ENCODE assay signal across 20 cellular contexts in the genomic region with DNA sequence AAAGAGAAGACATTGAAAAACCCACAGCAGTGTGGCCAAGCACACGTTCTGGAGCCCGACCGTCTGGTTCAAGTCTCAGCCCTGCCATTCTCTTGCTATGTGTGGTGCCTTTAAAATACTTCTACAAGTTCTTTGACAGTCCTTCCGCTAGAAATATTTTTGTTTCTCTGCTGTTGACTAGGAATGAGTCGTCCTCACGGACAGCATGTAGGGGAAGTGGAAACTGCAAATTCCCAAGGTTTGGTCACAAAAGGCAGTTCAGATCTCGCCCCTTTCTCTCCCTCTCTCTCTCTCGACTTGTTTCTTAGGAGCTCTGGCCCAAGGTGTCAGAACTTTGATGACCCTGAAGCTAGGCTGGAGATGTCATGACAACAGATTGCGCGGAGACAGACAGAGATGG.
DNase-seq lines count a peak whose midpoint lies in the region; ATAC-seq, FAIRE-seq and TF ChIP-seq lines count a peak whose summit lies in the region.
"Had no signal": no experiment of that assay in that cellular context is flagged by ENCODE, and none has a peak within 500 bp of the region (broad histone marks: within the 10 kb centered on the region; RNA-seq: fewer than 3 reads in every experiment).

No MANE protein-coding gene starts in this region.

- H3K27ac Mint-ChIP-seq in astrocyte (ENCODE audit: unreplicated experiment) (peak overlapping the region; percentile 67), WTC11 (no peak overlapping the region)
- H3K27ac Mint-ChIP-seq in activated naive CD4-positive, alpha-beta T cell treated with anti-CD3 and anti-CD28 coated beads, Interleukin-2, amount 10 ng/mL, durations not matched to agents 7 days and 5 days = no peak overlapping the region
- H3K27ac Mint-ChIP-seq: CD4-positive, alpha-beta memory T cell had no signal

- no peak overlapping the region for H2AFZ ChIP-seq in DND-41 (ENCODE audit: low read depth, low read length)
- no peak overlapping the region for H2AFZ ChIP-seq in astrocyte (ENCODE audit: low read depth, low read length)

- no peak overlapping the region for H3K4me3 Mint-ChIP-seq in astrocyte (ENCODE audit: unreplicated experiment)
- H3K4me3 Mint-ChIP-seq in activated naive CD4-positive, alpha-beta T cell treated with anti-CD3 and anti-CD28 coated beads, Interleukin-2, amount 10 ng/mL, durations not matched to agents 7 days and 5 days = no peak overlapping the region
- no peak overlapping the region for H3K4me3 Mint-ChIP-seq in WTC11
- H3K4me3 Mint-ChIP-seq: CD4-positive, alpha-beta memory T cell had no signal

- H3K79me2 ChIP-seq in DND-41 (ENCODE audit: insufficient read depth, low read length) (no peaks in the 10 kb centered on the region), astrocyte (ENCODE audit: insufficient read depth, low read length) (no peaks in the 10 kb centered on the region)

- 85 to 87% methylated on average over 7 to 8 of the region's 10 CpGs for WGBS in mesodermal cell (ENCODE audit: insufficient coverage in 2 of 2), 2 experiments

- H3K4me3 ChIP-seq in DND-41 (ENCODE audit: low read depth in 1 of 2, low read length in 2 of 2) = no peak overlapping the region
- H3K4me3 ChIP-seq in astrocyte (ENCODE audit: insufficient read depth, low read depth, low read length) = no peak overlapping the region
- no peak overlapping the region for H3K4me3 ChIP-seq in mesodermal cell (ENCODE audit: extremely low read depth, insufficient read depth, low read length, poor library complexity, severe bottlenecking)

- DNase-seq in DND-41 (no peak), astrocyte (ENCODE audit: low read depth) (no peak), posterior vena cava (ENCODE audit: low spot score) (peak; percentile 8), islet precursor cell (no peak), omental fat pad (ENCODE audit: low spot score) (no peak), WTC11 (ENCODE audit: low spot score) (no peak)
- no peak for DNase-seq in activated naive CD4-positive, alpha-beta T cell treated with anti-CD3 and anti-CD28 coated beads, Interleukin-2, amount 10 ng/mL, durations not matched to agents 7 days and 5 days
- DNase-seq: CD4-positive, alpha-beta memory T cell; HCEC 1CT; NCI-H1048; NCI-H2227 treated with DMSO at 0.1 percent for 48 hours; NCI-H510A had no signal

- no peak for ATAC-seq in DND-41 (ENCODE audit: insufficient read depth, low read depth)
- no peak for ATAC-seq in omental fat pad (ENCODE audit: low FRiP score)
- ATAC-seq in WTC11 = no peak
- ATAC-seq: Panc1 had no signal

- H4K20me1 ChIP-seq in DND-41 (ENCODE audit: insufficient read depth, low read length) (no peaks in the 10 kb centered on the region), astrocyte (ENCODE audit: insufficient read depth, low read length) (no peaks in the 10 kb centered on the region)

- H3K9me3 Mint-ChIP-seq in astrocyte (ENCODE audit: unreplicated experiment) = peaks cover 20% of the 10 kb centered on the region
- peaks cover 5% of the 10 kb centered on the region for H3K9me3 Mint-ChIP-seq in activated naive CD4-positive, alpha-beta T cell treated with anti-CD3 and anti-CD28 coated beads, Interleukin-2, amount 10 ng/mL, durations not matched to agents 7 days and 5 days
- H3K9me3 Mint-ChIP-seq in WTC11 = peaks cover 27% of the 10 kb centered on the region

- peaks cover 12% of the 10 kb centered on the region for H3K9me3 ChIP-seq in DND-41 (ENCODE audit: insufficient read depth, low read length, severe bottlenecking)
- H3K9me3 ChIP-seq in astrocyte (ENCODE audit: insufficient read depth, low read depth, low read length) = peaks cover 11% of the 10 kb centered on the region
- peaks cover 14% of the 10 kb centered on the region for H3K9me3 ChIP-seq in mesodermal cell (ENCODE audit: control insufficient read depth, low read length)

- H3K27ac ChIP-seq in DND-41 (ENCODE audit: low read length) = peak overlapping the region; percentile 59
- no peak overlapping the region for H3K27ac ChIP-seq in astrocyte (ENCODE audit: low read depth, low read length)
- peak overlapping the region; percentile 52 for H3K27ac ChIP-seq in mesodermal cell (ENCODE audit: low read depth, low read length, severe bottlenecking)
- H3K27ac ChIP-seq: HL-60, KMS-11 had no signal

- no peak for FAIRE-seq in astrocyte (lab: Jason Lieb, UNC)
- FAIRE-seq: A204.1, GM19239, H1 had no signal

- CTCF ChIA-PET in activated naive CD4-positive, alpha-beta T cell treated with anti-CD3 and anti-CD28 coated beads, Interleukin-2, amount 10 ng/mL, durations not matched to agents 7 days and 5 days (lab: Charles Lee) = no interaction called here
- CTCF ChIA-PET in WTC11 (lab: Charles Lee) = interaction anchor here (1.1 kb wide), 1 partner anchor 141 kb away, joined by 3 read pairs; no protein-coding TSS in a partner anchor

- no peak for TF ChIP-seq CTCF in DND-41 (IDR thresholded peaks at IDR 0.05; ENCODE audit: borderline replicate concordance, extremely low read depth, low read length, poor library complexity, severe bottlenecking)
- TF ChIP-seq CTCF in astrocyte (IDR thresholded peaks at IDR 0.05; ENCODE audit: insufficient read depth, low read depth, low read length) = no peak
- no peak for TF ChIP-seq CTCF in omental fat pad (IDR thresholded peaks at IDR 0.05)
- no peak for TF ChIP-seq CTCF in WTC11 (IDR thresholded peaks at IDR 0.05)

- POLR2A ChIA-PET in WTC11 (lab: Charles Lee) = interaction anchor here (0.6 kb wide), 1 partner anchor 38 kb away, joined by 3 read pairs; no protein-coding TSS in a partner anchor

- H3K4me1 ChIP-seq in DND-41 (ENCODE audit: insufficient read depth, low read length) (peaks cover 24% of the 10 kb centered on the region), astrocyte (ENCODE audit: insufficient read depth, low read length) (no peaks in the 10 kb centered on the region), mesodermal cell (ENCODE audit: control insufficient read depth, insufficient read depth, low read length, poor library complexity, severe bottlenecking) (peaks cover 14% of the 10 kb centered on the region)

- no peaks in the 10 kb centered on the region for H3K36me3 ChIP-seq in DND-41 (ENCODE audit: insufficient read depth, low read length)
- no peaks in the 10 kb centered on the region for H3K36me3 ChIP-seq in astrocyte (ENCODE audit: insufficient read depth, low read length)
- no peaks in the 10 kb centered on the region for H3K36me3 ChIP-seq in mesodermal cell (ENCODE audit: control insufficient read depth, insufficient read depth, low read length)

- H3K4me2 ChIP-seq in DND-41 (ENCODE audit: insufficient read depth, low read length) = no peak overlapping the region
- H3K4me2 ChIP-seq in astrocyte (ENCODE audit: low read length) = no peak overlapping the region
- H3K4me2 ChIP-seq: KMS-11 had no signal

- H3K27me3 Mint-ChIP-seq in astrocyte (ENCODE audit: low read depth, unreplicated experiment) = peaks cover 25% of the 10 kb centered on the region
- H3K27me3 Mint-ChIP-seq in activated naive CD4-positive, alpha-beta T cell treated with anti-CD3 and anti-CD28 coated beads, Interleukin-2, amount 10 ng/mL, durations not matched to agents 7 days and 5 days = peaks cover 6% of the 10 kb centered on the region
- no peaks in the 10 kb centered on the region; the same call in 1 of the 2 replicates for H3K27me3 Mint-ChIP-seq in WTC11 (ENCODE audit: low read depth)

- intact Hi-C loops in posterior vena cava (cut with DNase I) = no loop called here

- H3K27me3 ChIP-seq in DND-41 (ENCODE audit: insufficient read depth, low read length, poor library complexity) (no peaks in the 10 kb centered on the region), astrocyte (ENCODE audit: insufficient read depth, low read length) (peaks cover 45% of the 10 kb centered on the region)

- no peak overlapping the region for H3K9ac ChIP-seq in DND-41 (ENCODE audit: low read depth, low read length)
- no peak overlapping the region for H3K9ac ChIP-seq in astrocyte (ENCODE audit: low read length)
- H3K9ac ChIP-seq: KMS-11 had no signal

- H3K4me1 Mint-ChIP-seq in astrocyte (ENCODE audit: low read depth, unreplicated experiment) = peaks cover 13% of the 10 kb centered on the region
- H3K4me1 Mint-ChIP-seq in activated naive CD4-positive, alpha-beta T cell treated with anti-CD3 and anti-CD28 coated beads, Interleukin-2, amount 10 ng/mL, durations not matched to agents 7 days and 5 days = no peaks in the 10 kb centered on the region
- peaks cover 16% of the 10 kb centered on the region for H3K4me1 Mint-ChIP-seq in WTC11
- H3K4me1 Mint-ChIP-seq: CD4-positive, alpha-beta memory T cell; IgD-negative memory B cell had no signal

- H3K36me3 Mint-ChIP-seq in astrocyte (ENCODE audit: low read depth, unreplicated experiment) (peaks cover 1% of the 10 kb centered on the region), WTC11 (peaks cover 18% of the 10 kb centered on the region)
- no peaks in the 10 kb centered on the region for H3K36me3 Mint-ChIP-seq in activated naive CD4-positive, alpha-beta T cell treated with anti-CD3 and anti-CD28 coated beads, Interleukin-2, amount 10 ng/mL, durations not matched to agents 7 days and 5 days
- H3K36me3 Mint-ChIP-seq: CD4-positive, alpha-beta memory T cell; IgD-negative memory B cell had no signal

TF ChIP-seq in WTC11, 78 proteins besides CTCF, POLR2A, EP300 and RAD21 (continues in another document):
- no peak for TF ChIP-seq TEAD1 (CRISPR knock-in tag; IDR thresholded peaks at IDR 0.05)
- TF ChIP-seq, protein P1, sequence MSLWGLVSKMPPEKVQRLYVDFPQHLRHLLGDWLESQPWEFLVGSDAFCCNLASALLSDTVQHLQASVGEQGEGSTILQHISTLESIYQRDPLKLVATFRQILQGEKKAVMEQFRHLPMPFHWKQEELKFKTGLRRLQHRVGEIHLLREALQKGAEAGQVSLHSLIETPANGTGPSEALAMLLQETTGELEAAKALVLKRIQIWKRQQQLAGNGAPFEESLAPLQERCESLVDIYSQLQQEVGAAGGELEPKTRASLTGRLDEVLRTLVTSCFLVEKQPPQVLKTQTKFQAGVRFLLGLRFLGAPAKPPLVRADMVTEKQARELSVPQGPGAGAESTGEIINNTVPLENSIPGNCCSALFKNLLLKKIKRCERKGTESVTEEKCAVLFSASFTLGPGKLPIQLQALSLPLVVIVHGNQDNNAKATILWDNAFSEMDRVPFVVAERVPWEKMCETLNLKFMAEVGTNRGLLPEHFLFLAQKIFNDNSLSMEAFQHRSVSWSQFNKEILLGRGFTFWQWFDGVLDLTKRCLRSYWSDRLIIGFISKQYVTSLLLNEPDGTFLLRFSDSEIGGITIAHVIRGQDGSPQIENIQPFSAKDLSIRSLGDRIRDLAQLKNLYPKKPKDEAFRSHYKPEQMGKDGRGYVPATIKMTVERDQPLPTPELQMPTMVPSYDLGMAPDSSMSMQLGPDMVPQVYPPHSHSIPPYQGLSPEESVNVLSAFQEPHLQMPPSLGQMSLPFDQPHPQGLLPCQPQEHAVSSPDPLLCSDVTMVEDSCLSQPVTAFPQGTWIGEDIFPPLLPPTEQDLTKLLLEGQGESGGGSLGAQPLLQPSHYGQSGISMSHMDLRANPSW (CRISPR knock-in tag; conservative IDR thresholded peaks at IDR 0.05; ENCODE audit: low read depth) = no peak
